28 cellular contexts compared by ENCODE assay signal in the genomic region with DNA sequence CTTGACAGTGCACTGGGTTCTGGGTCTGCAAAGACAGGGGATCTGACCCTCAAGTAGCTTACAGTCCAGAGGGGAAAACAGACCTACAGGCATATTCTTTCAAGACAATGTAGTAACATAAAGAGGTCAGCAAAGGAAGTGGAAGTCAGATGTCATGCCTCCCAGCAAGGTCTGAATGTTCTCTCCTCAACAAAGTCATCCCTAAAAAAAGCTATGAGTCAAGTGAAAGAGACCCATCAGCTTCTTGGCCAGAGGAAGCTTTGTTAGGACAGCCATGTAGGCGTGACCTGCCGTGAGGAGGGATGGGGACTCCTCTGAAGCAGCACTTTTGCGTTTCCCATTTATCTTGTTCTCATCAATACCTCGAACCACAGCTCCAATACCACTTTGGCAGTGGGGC.
"Had no signal": no experiment of that assay in that cellular context is flagged by ENCODE, and none has a peak within 500 bp of the region (broad histone marks: within the 10 kb centered on the region; RNA-seq: fewer than 3 reads in every experiment).

No MANE protein-coding gene starts in this region.

- H3K27ac ChIP-seq: brain microvascular endothelial cell, coronary artery, esophagus muscularis mucosa, WERI-Rb-1 had no signal

- DNase-seq: activated B cell treated with CpG ODN at 0.5 μM for 24 hours; activated CD4-positive, alpha-beta T cell treated with anti-CD3 and anti-CD28 coated beads for 48 hours; activated CD4-positive, alpha-beta T cell treated with anti-CD3 and anti-CD28 coated beads, Interleukin-2, amount 50 U/mL, for 1 hour; activated CD4-positive, alpha-beta T cell treated with anti-CD3 and anti-CD28 coated beads, Interleukin-2, amount 50 U/mL, for 48 hours; activated CD8-positive, alpha-beta memory T cell treated with anti-CD3 and anti-CD28 coated beads for 24 hours; activated CD8-positive, alpha-beta T cell treated with anti-CD3 and anti-CD28 coated beads for 36 hours; activated effector memory CD4-positive, alpha-beta T cell treated with Interleukin-2 at 50 U/mL for 16 hours; activated gamma-delta T cell treated with Interleukin-2 at 50 U/mL for 16 hours; activated naive CD4-positive, alpha-beta T cell treated with anti-CD3 and anti-CD28 coated beads, Interleukin-2, amount 50 U/mL, for 16 hours; activated naive CD4-positive, alpha-beta T cell treated with Interleukin-2 at 50 U/mL for 16 hours; activated T-cell treated with anti-CD3 and anti-CD28 coated beads, Interleukin-2, amount 50 U/mL, for 4 hours; amniotic stem cell; anterior cingulate cortex; brain microvascular endothelial cell; dermis blood vessel endothelial cell; effector CD4-positive, alpha-beta T cell; effector memory CD8-positive, alpha-beta T cell; erythroblast; foreskin melanocyte; head of caudate nucleus; T-helper 1 cell; T-helper 17 cell; T1000; WERI-Rb-1 had no signal

- H3K9me3 ChIP-seq: esophagus muscularis mucosa had no signal

- ATAC-seq: activated CD4-positive, CD25-positive, alpha-beta regulatory T cell treated with anti-CD3 and anti-CD28 coated beads, Interleukin-2, amount 50 U/mL, for 24 hours; activated CD8-positive, alpha-beta T cell treated with anti-CD3 and anti-CD28 coated beads for 36 hours; activated T-cell treated with anti-CD3 and anti-CD28 coated beads, Interleukin-2, amount 50 U/mL, for 4 hours; activated T-helper 17 cell treated with anti-CD3 and anti-CD28 coated beads, Interleukin-2, amount 50 U/mL, for 72 hours; effector memory CD8-positive, alpha-beta T cell; T-helper 17 cell had no signal

- H3K36me3 ChIP-seq: brain microvascular endothelial cell, esophagus muscularis mucosa, WERI-Rb-1 had no signal

- H3K4me3 ChIP-seq: coronary artery, esophagus muscularis mucosa had no signal

- H3K27me3 ChIP-seq: brain microvascular endothelial cell, esophagus muscularis mucosa had no signal
